23 cellular contexts compared by ENCODE assay signal in the genomic region with DNA sequence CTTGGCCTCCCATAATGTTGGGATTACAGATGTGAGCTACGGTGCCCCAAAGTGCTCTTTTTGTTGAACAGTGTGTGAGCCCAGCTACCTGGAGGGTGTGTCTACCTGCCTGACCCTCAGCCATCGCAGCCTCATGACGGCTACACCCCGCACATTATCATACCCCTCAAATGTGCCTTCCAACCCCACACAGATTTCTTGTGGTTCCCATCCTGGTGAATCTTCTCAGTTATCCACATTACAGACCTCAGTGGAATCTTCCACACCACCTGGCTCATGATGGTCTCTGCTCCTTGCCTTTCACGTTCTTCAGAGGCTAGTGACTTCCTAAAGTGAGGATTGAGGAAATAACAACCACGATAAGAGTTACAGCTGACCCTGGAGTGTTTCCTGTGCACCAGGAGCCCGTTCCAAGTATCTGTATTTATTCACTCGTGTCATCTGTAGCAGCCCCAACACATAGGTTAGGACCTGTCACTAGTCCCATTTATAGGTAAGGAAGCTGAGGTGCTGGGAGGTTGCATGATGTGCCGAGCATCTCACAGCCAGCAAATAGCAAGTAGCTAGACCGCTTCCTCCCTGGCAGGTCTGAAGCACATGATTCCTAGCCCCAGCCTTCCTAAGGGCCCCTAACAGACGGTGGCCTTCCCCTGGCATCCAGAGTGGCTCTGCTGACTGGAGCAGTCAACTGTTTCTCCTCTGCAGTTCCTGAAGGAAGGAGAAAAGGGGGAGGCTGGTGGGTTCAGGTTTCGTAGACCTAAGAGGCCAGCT. TPM values are rescaled to one million over a fixed set of nuclear protein-coding genes. Genes with fewer than 3 reads are reported as not detected.
A peak's percentile ranks its signal among the peaks of the same experiment; 100 is the strongest.
DNase-seq lines count a peak whose midpoint lies in the region; ATAC-seq and TF ChIP-seq lines count a peak whose summit lies in the region.
"Had no signal": no experiment of that assay in that cellular context is flagged by ENCODE, and none has a peak within 500 bp of the region (broad histone marks: within the 10 kb centered on the region; RNA-seq: fewer than 3 reads in every experiment).

No MANE protein-coding gene starts in this region.

- peaks cover 43% of the 10 kb centered on the region for H3K36me3 Mint-ChIP-seq in GM23338 (ENCODE audit: low read depth)
- peaks cover 41% of the 10 kb centered on the region for H3K36me3 Mint-ChIP-seq in endothelial cell (ENCODE audit: low read depth, unreplicated experiment)
- H3K36me3 Mint-ChIP-seq: activated naive CD8-positive, alpha-beta T cell; naive B cell had no signal

- ATAC-seq in GM23338: no peak
- ATAC-seq in GM18867 (IDR thresholded peaks at IDR 0.05; ENCODE audit: unreplicated experiment): no peak
- ATAC-seq in HG03521 (IDR thresholded peaks at IDR 0.05; ENCODE audit: unreplicated experiment): no peak
- ATAC-seq in left colon: no peak

- H3K4me2 ChIP-seq in GM23338 (peak overlapping the region; percentile 78), neuronal stem cell (ENCODE audit: insufficient read depth, low read length, poor library complexity, severe bottlenecking) (no peak overlapping the region)
- H3K4me2 ChIP-seq: BLaER1, PC-9 had no signal

- peaks cover 77% of the 10 kb centered on the region for H4K20me1 ChIP-seq in GM23338 (replicated peaks; ENCODE audit: insufficient read depth)
- H4K20me1 ChIP-seq: BLaER1 had no signal

- H2AFZ ChIP-seq in GM23338 (no peak overlapping the region), neuronal stem cell (ENCODE audit: low read length) (no peak overlapping the region)
- H2AFZ ChIP-seq: PC-9 had no signal

- H3K27ac ChIP-seq in GM23338 (ENCODE audit: low read depth) (peak overlapping the region; percentile 86), SJCRH30 (peak overlapping the region; percentile 73; the same call in 1 of the 2 replicates), neuronal stem cell (replicated peaks; ENCODE audit: low read length) (no peak overlapping the region)
- H3K27ac ChIP-seq: BLaER1, pancreas, PC-9 had no signal

- no peaks in the 10 kb centered on the region for H3K9me2 ChIP-seq in GM23338 (ENCODE audit: insufficient read depth)

- H2BK120ac ChIP-seq in neuronal stem cell (ENCODE audit: low read depth, low read length): no peak overlapping the region

- no peak overlapping the region for H2BK12ac ChIP-seq in neuronal stem cell (ENCODE audit: low read length)

- H3K36me3 ChIP-seq in GM23338 (ENCODE audit: insufficient read depth): 0 out of 2 replicates have a peak, but pooled peaks cover 4% of the 10 kb centered on the region
- peaks cover 3% of the 10 kb centered on the region; the same call in 1 of the 2 replicates for H3K36me3 ChIP-seq in SJCRH30
- H3K36me3 ChIP-seq in neuronal stem cell (replicated peaks in 1 of 2; ENCODE audit: control insufficient read depth in 2 of 2, insufficient read depth in 2 of 2, low read length in 2 of 2): peaks cover 0 to 2% of the 10 kb centered on the region in 2 donors
- H3K36me3 ChIP-seq: BLaER1, pancreas had no signal

- H3K9me3 Mint-ChIP-seq in GM23338 (no peaks in the 10 kb centered on the region), endothelial cell (ENCODE audit: unreplicated experiment) (peaks cover 5% of the 10 kb centered on the region)
- H3K9me3 Mint-ChIP-seq: activated T-helper 1 cell treated with anti-CD3 and anti-CD28 coated beads, Interleukin-12 subunit alpha, Interleukin-12 subunit beta, Interleukin-2, Interleukin-4 antibody, amounts not matched to agents 30 ng/mL and 10 ng/mL and 1 ng/mL, durations not matched to agents 14 hours and 24 hours and 36 hours; HFFc6 had no signal

- H3K4ac ChIP-seq in neuronal stem cell (ENCODE audit: low read length): no peak overlapping the region

- H2BK5ac ChIP-seq in neuronal stem cell (ENCODE audit: low read length): no peak overlapping the region

- H3K18ac ChIP-seq in neuronal stem cell (ENCODE audit: low read length): peak overlapping the region; percentile 36

- H3K4me3 Mint-ChIP-seq in GM23338: peak overlapping the region; percentile 23; the same call in 2 of the 3 replicates
- H3K4me3 Mint-ChIP-seq in endothelial cell (ENCODE audit: unreplicated experiment): peak overlapping the region; percentile 82
- H3K4me3 Mint-ChIP-seq: activated naive CD8-positive, alpha-beta T cell; activated T-helper 1 cell treated with anti-CD3 and anti-CD28 coated beads, Interleukin-12 subunit alpha, Interleukin-12 subunit beta, Interleukin-2, Interleukin-4 antibody, amounts not matched to agents 30 ng/mL and 10 ng/mL and 1 ng/mL, durations not matched to agents 14 hours and 24 hours and 36 hours; HFFc6; naive B cell had no signal

- H2BK15ac ChIP-seq in neuronal stem cell (ENCODE audit: low read length): no peak overlapping the region

- no peak overlapping the region for H2AK5ac ChIP-seq in neuronal stem cell (ENCODE audit: low read depth, low read length)

- H3K27me3 Mint-ChIP-seq in GM23338 (ENCODE audit: insufficient read depth, low read depth, poor library complexity): peaks cover 12% of the 10 kb centered on the region
- peaks cover 17% of the 10 kb centered on the region for H3K27me3 Mint-ChIP-seq in endothelial cell (ENCODE audit: unreplicated experiment)

- H3K4me3 ChIP-seq in GM23338 (peak overlapping the region; percentile 26; the same call in 1 of the 2 replicates), SJCRH30 (no peak overlapping the region), neuronal stem cell (ENCODE audit: low read length in 2 of 2) (no peak overlapping the region)
- H3K4me3 ChIP-seq: BLaER1, pancreas, PC-9 had no signal

- H3K27me3 ChIP-seq in GM23338 (ENCODE audit: insufficient read depth) (no peaks in the 10 kb centered on the region), SJCRH30 (no peaks in the 10 kb centered on the region), neuronal stem cell (ENCODE audit: control insufficient read depth in 3 of 3, insufficient read depth in 3 of 3, low read depth in 1 of 3, low read length in 3 of 3) (no peaks in the 10 kb centered on the region)
- H3K27me3 ChIP-seq: BLaER1, pancreas had no signal

- H3K79me1 ChIP-seq in neuronal stem cell (ENCODE audit: low read depth, low read length): peaks cover 2% of the 10 kb centered on the region

- H3F3A ChIP-seq in GM23338 (replicated peaks; ENCODE audit: low read depth): peaks cover 25% of the 10 kb centered on the region

- no peak overlapping the region for H3K9ac ChIP-seq in neuronal stem cell (ENCODE audit: low read depth, low read length, poor library complexity)
- H3K9ac ChIP-seq: BLaER1 had no signal

- peaks cover 92% of the 10 kb centered on the region for H3K4me1 Mint-ChIP-seq in GM23338
- H3K4me1 Mint-ChIP-seq in endothelial cell (ENCODE audit: unreplicated experiment): peaks cover 95% of the 10 kb centered on the region

- H4K8ac ChIP-seq in neuronal stem cell (ENCODE audit: low read depth, low read length): no peak overlapping the region

- H3K4me1 ChIP-seq in GM23338 (ENCODE audit: insufficient read depth): peaks cover 73% of the 10 kb centered on the region
- H3K4me1 ChIP-seq in SJCRH30: peaks cover 70% of the 10 kb centered on the region
- H3K4me1 ChIP-seq in neuronal stem cell (ENCODE audit: control insufficient read depth in 2 of 2, insufficient read depth in 1 of 2, low read depth in 1 of 2, low read length in 2 of 2): peaks cover 6 to 33% of the 10 kb centered on the region in 2 donors
- H3K4me1 ChIP-seq: BLaER1 had no signal

- H3K27ac Mint-ChIP-seq in GM23338: peak overlapping the region; percentile 82
- peak overlapping the region; percentile 99 for H3K27ac Mint-ChIP-seq in endothelial cell (ENCODE audit: unreplicated experiment)
- H3K27ac Mint-ChIP-seq: activated naive CD8-positive, alpha-beta T cell; activated T-helper 1 cell treated with anti-CD3 and anti-CD28 coated beads, Interleukin-12 subunit alpha, Interleukin-12 subunit beta, Interleukin-2, Interleukin-4 antibody, amounts not matched to agents 30 ng/mL and 10 ng/mL and 1 ng/mL, durations not matched to agents 14 hours and 24 hours and 36 hours; HFFc6 had no signal

- H3K79me2 ChIP-seq in GM23338 (replicated peaks; ENCODE audit: insufficient read depth): peaks cover 100% of the 10 kb centered on the region

- DNase-seq in GM23338 (ENCODE audit: low spot score) (no peak), SJCRH30 (peak; percentile 29 to 52), endothelial cell (ENCODE audit: low spot score) (no peak), neuronal stem cell (ENCODE audit: low spot score) (no peak), GF-D8 (lab: John Stamatoyannopoulos, UW) (no peak), left colon (no peak)
- DNase-seq: activated CD4-positive, alpha-beta T cell treated with anti-CD3 and anti-CD28 coated beads, Interleukin-2, amount 50 U/mL, for 4 hours; aorta; HFFc6; Kasumi-1; left cardiac atrium; naive B cell; NK-92 treated with Interleukin-12 subunit alpha and Interleukin-12 subunit beta, amount 100 ng/mL, for 24 hours; pancreas; right cardiac atrium; Right ventricle myocardium superior; stimulated activated CD4-positive, alpha-beta T cell treated with anti-CD3 and anti-CD28 coated beads, Interleukin-2, amount 100 ng/mL, for 48 hours had no signal

- WGBS in neuronal stem cell (ENCODE audit: extremely low coverage in 2 of 2, insufficient read length in 2 of 2, insufficient replicate concordance in 1 of 2), 2 donors: no CpG with 5 or more reads among the region's 12 CpGs

- H3K23ac ChIP-seq in neuronal stem cell (ENCODE audit: low read depth, low read length, poor library complexity): no peak overlapping the region

- peak overlapping the region; percentile 6 for H3K14ac ChIP-seq in neuronal stem cell (ENCODE audit: low read length)

- H4K91ac ChIP-seq in neuronal stem cell (ENCODE audit: low read depth, low read length, poor library complexity): no peak overlapping the region

- H3K9me3 ChIP-seq in SJCRH30 (replicated peaks) (no peaks in the 10 kb centered on the region), neuronal stem cell (replicated peaks in 1 of 2; ENCODE audit: control insufficient read depth in 2 of 2, insufficient read depth in 1 of 2, low read depth in 1 of 2, low read length in 2 of 2) (no peaks in the 10 kb centered on the region)
- H3K9me3 ChIP-seq: pancreas had no signal

- intact Hi-C loops in left colon (cut with DNase I, micrococcal nuclease): no loop called here

- no peak for TF ChIP-seq CTCF in GM23338 (conservative IDR thresholded peaks at IDR 0.05; ENCODE audit: low read depth in 2 of 2)
- no peak for TF ChIP-seq CTCF in endothelial cell (IDR thresholded peaks at IDR 0.05; ENCODE audit: unreplicated experiment)

TF ChIP-seq in GM23338, 12 proteins besides CTCF, POLR2A, EP300 and RAD21 (continues in another document):
- TF ChIP-seq ZNF114 (CRISPR knock-in tag; IDR thresholded peaks at IDR 0.05) (no peak), ZNF331 (CRISPR knock-in tag; IDR thresholded peaks at IDR 0.05; ENCODE audit: low read depth) (no peak)

RNA-seq across cellular contexts. Expression of a gene that starts 47.3 kb away (rescaled TPM):
- 42.4 and 47.3 TPM in 2 replicates for total RNA-seq in GM23338 (2014; rRNA removed; shearing (Covaris generic))
- 101 and 113 TPM in 2 replicates for polyA plus RNA-seq in GM23338 (2016; fragmentation: Nextera tagmentation; extraction: Ambion mirVana)
- 8.5 and 9.2 TPM in 2 replicates for total RNA-seq in SJCRH30 (2014; rRNA removed; shearing (Covaris generic))
- total RNA-seq in endothelial cell (ENCODE audit: unreplicated experiment) (83.8 TPM), left colon (1 to 10 TPM; 2.0 to 3.9 TPM)
- 67.8 TPM for polyA plus RNA-seq in neuronal stem cell (2013, experiment 1 of 2)
- polyA plus RNA-seq in neuronal stem cell (2013, experiment 2 of 2): 68.6 TPM
- total RNA-seq: activated T-helper 1 cell treated with anti-CD3 and anti-CD28 coated beads, Interleukin-12 subunit alpha, Interleukin-12 subunit beta, Interleukin-2, Interleukin-4 antibody, amounts not matched to agents 30 ng/mL and 10 ng/mL and 1 ng/mL, durations not matched to agents 14 hours and 24 hours and 36 hours had no signal

Comparison
In these comparisons a context has a peak if more than half of its experiments do, and no peak if none do; other contexts are left out.
1. DNase-seq: peak in SJCRH30 (2 of 2); none in GM23338 (single experiment), endothelial cell (single experiment), neuronal stem cell (single experiment), GF-D8 (single experiment) and left colon (0 of 2).